ENCODE assay signal across 28 cellular contexts in the genomic region with DNA sequence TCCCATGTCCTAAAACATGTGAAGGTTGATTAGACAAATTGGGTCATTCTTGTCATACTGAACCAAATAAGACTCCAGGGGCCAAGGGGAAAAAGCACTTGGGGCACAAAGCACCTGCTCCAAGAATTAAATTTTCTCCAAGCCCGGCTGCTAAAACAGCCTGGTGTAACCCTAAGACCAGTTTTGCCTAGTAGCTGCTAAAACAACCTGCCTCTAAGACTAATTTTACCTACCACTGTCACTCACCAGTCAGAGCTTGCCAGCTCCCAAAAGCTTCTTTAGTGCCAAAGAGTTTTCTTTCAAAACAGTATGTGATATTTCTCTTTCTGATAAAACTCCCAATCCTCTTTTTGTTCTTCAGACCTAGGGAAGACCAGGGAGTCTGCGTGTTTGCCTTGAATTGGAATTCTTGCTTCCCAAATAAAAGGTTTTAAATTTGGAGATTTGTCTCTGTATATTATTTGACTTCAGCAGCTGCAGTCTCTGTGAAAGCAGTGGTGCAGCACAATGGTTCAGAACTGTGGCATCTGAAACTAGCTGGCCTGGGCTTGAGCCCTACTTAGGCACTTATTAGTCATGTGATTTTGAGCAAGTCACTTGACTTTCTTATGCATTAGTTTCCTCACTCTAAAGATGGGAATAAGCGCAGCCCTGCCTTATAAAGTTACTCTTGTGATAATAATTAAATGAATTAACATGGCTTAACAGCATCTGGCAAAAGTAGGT. TPM values are rescaled to one million over a fixed set of nuclear protein-coding genes. Genes with fewer than 3 reads are reported as not detected.
"Had no signal": no experiment of that assay in that cellular context is flagged by ENCODE, and none has a peak within 500 bp of the region (broad histone marks: within the 10 kb centered on the region; RNA-seq: fewer than 3 reads in every experiment).

No MANE protein-coding gene starts in this region.

- H3K27ac ChIP-seq: coronary artery, dorsolateral prefrontal cortex, esophagus muscularis mucosa, foreskin keratinocyte, gastrocnemius medialis, heart right ventricle, left lung, lower lobe of right lung had no signal

- DNase-seq: dermis blood vessel endothelial cell; dorsolateral prefrontal cortex; effector CD4-positive, alpha-beta T cell; effector memory CD4-positive, alpha-beta T cell; foreskin keratinocyte; gastrocnemius medialis; glutamatergic neuron; head of caudate nucleus; heart right ventricle; hippocampal formation; left cardiac atrium; left lung; left ventricle myocardium superior; lower lobe of right lung; mesenchymal stem cell; mucosa of descending colon; naive B cell had no signal

- H3K9me3 ChIP-seq: esophagus muscularis mucosa, gastrocnemius medialis, heart right ventricle, left lung, lower lobe of right lung, mucosa of descending colon had no signal

- ATAC-seq: foreskin keratinocyte, gastrocnemius medialis, heart right ventricle, left cardiac atrium, left lung, left ventricle myocardium superior, lower lobe of right lung, mucosa of descending colon had no signal

- H3K4me3 Mint-ChIP-seq: mesothelial cell of epicardium, naive B cell had no signal

- H3K4me1 Mint-ChIP-seq: naive B cell had no signal

- H3K4me3 ChIP-seq: coronary artery, dorsolateral prefrontal cortex, esophagus muscularis mucosa, gastrocnemius medialis, heart right ventricle, left lung, lower lobe of right lung, mucosa of descending colon had no signal

- H3K36me3 Mint-ChIP-seq: mesothelial cell of epicardium had no signal

- H3K4me1 ChIP-seq: esophagus muscularis mucosa, foreskin keratinocyte, gastrocnemius medialis, heart right ventricle, left lung, lower lobe of right lung had no signal

- FAIRE-seq: colon, endothelial cell of umbilical vein, islet of Langerhans, keratinocyte had no signal

- H3K9me3 Mint-ChIP-seq: mesothelial cell of epicardium, naive B cell had no signal

- H3K27me3 ChIP-seq: esophagus muscularis mucosa, foreskin keratinocyte, gastrocnemius medialis, left lung had no signal

- H3K27ac Mint-ChIP-seq: mesothelial cell of epicardium, naive B cell had no signal

- H3K36me3 ChIP-seq: esophagus muscularis mucosa, gastrocnemius medialis, heart right ventricle, left lung, lower lobe of right lung had no signal

RNA-seq across cellular contexts. Expression of a gene that starts 16.2 kb away (rescaled TPM):
- total RNA-seq: epithelial cell of proximal tubule, foreskin keratinocyte, kidney epithelial cell, myocyte had no signal
- polyA plus RNA-seq: fibroblast of lung, foreskin keratinocyte had no signal
